Comparison of ENCODE assay signal across 8 cellular contexts in the genomic region with DNA sequence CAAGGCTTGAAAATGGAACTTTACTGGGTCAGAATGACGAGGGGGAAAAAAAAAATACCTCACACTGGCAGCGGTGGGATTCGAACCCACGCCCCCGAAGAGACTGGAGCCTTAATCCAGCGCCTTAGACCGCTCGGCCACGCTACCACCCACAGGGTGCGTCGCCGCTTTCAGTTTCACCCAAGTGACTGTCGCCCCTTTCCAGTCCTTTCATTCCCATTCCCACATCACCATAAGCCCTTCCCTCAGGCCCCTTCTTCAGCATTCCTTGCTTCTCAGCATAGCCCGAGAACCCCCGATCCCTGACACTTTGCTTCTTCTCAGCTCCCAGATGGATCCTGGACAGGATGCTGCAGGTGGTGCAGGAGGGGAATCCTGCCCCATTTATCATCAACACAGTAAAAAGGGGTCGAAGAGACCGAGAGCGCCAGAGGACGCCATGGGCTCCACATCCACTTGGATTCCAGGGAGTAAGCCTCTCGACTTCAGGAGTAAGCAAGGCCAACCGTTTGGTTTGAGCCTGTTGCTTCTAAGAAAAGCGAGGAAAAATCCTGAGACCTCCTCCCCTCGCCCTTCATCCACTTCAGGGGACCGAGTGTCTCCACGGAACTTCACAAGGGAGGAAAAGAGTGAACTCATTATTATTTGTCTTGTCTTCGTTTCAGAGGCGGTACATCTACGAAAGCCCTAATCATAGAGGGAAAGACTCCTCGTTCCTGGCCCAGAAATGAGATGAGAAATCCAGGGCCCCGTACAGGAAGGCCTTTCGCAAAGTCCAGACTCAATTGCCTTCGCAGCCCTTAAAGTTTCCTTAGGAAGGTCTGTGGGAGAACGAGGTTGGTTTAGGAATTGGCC. TPM values are rescaled to one million over a fixed set of nuclear protein-coding genes. Genes with fewer than 3 reads are reported as not detected.
DNase-seq lines count a peak whose midpoint lies in the region; FAIRE-seq and TF ChIP-seq lines count a peak whose summit lies in the region.

No MANE protein-coding gene starts in this region.

- H3K27ac ChIP-seq in MM.1S (ENCODE audit: low read length) (peak overlapping the region; percentile 3; the same call in 1 of the 2 replicates), astrocyte (ENCODE audit: low read depth, low read length) (peak overlapping the region; percentile 49), hepatocyte (peak overlapping the region; percentile 85), rectal smooth muscle tissue (ENCODE audit: low read depth, low read length) (peak overlapping the region; percentile 69)

- H3K9me2 ChIP-seq in MM.1S (replicated peaks; ENCODE audit: insufficient read depth, low read length): no peaks in the 10 kb centered on the region
- H3K9me2 ChIP-seq in hepatocyte (replicated peaks; ENCODE audit: insufficient read depth): no peaks in the 10 kb centered on the region

- H3K4me1 ChIP-seq in MM.1S (ENCODE audit: low read length) (peaks cover 14% of the 10 kb centered on the region; the same call in 1 of the 2 replicates), astrocyte (ENCODE audit: insufficient read depth, low read length) (peaks cover 6% of the 10 kb centered on the region), hepatocyte (ENCODE audit: insufficient read depth) (no peaks in the 10 kb centered on the region), rectal smooth muscle tissue (ENCODE audit: control insufficient read depth, insufficient read depth, low read length) (no peaks in the 10 kb centered on the region)

- 0 out of 2 replicates have a peak, but pooled peaks cover 21% of the 10 kb centered on the region for H3K27me3 ChIP-seq in MM.1S (replicated peaks; ENCODE audit: insufficient read depth, low read length)
- H3K27me3 ChIP-seq in astrocyte (ENCODE audit: insufficient read depth, low read length): no peaks in the 10 kb centered on the region
- no peaks in the 10 kb centered on the region for H3K27me3 ChIP-seq in hepatocyte
- H3K27me3 ChIP-seq in rectal smooth muscle tissue (ENCODE audit: control insufficient read depth, insufficient read depth, low read length): no peaks in the 10 kb centered on the region

- H3K9me3 ChIP-seq in MM.1S (replicated peaks; ENCODE audit: insufficient read depth, low read length): no peaks in the 10 kb centered on the region
- H3K9me3 ChIP-seq in astrocyte (ENCODE audit: insufficient read depth, low read depth, low read length): no peaks in the 10 kb centered on the region
- no peaks in the 10 kb centered on the region for H3K9me3 ChIP-seq in hepatocyte (ENCODE audit: low read depth)

- peaks cover 7% of the 10 kb centered on the region for H3K4me1 Mint-ChIP-seq in astrocyte (ENCODE audit: low read depth, unreplicated experiment)

- H3K36me3 Mint-ChIP-seq in astrocyte (ENCODE audit: low read depth, unreplicated experiment): no peaks in the 10 kb centered on the region

- peak overlapping the region; percentile 90 for H3K4me3 Mint-ChIP-seq in astrocyte (ENCODE audit: unreplicated experiment)

- H3K27me3 Mint-ChIP-seq in astrocyte (ENCODE audit: low read depth, unreplicated experiment): no peaks in the 10 kb centered on the region

- H3K9ac ChIP-seq in MM.1S (ENCODE audit: low read length) (peak overlapping the region; percentile 19; the same call in 1 of the 2 replicates), astrocyte (ENCODE audit: low read length) (peak overlapping the region; percentile 82), rectal smooth muscle tissue (ENCODE audit: low read length) (peak overlapping the region; percentile 28)

- H3K79me2 ChIP-seq in MM.1S (ENCODE audit: low read length): no peaks in the 10 kb centered on the region
- H3K79me2 ChIP-seq in astrocyte (ENCODE audit: insufficient read depth, low read length): no peaks in the 10 kb centered on the region
- no peaks in the 10 kb centered on the region for H3K79me2 ChIP-seq in hepatocyte

- WGBS in hepatocyte (ENCODE audit: low lambda C conversion rate, missing lambda C conversion rate): 9% methylated on average over 33 of the region's 33 CpGs

- FAIRE-seq in astrocyte (lab: Jason Lieb, UNC) (no peak), D721Med (lab: Jason Lieb, UNC) (no peak)

- H4K20me1 ChIP-seq in MM.1S (ENCODE audit: insufficient read depth, low read length): no peaks in the 10 kb centered on the region
- no peaks in the 10 kb centered on the region for H4K20me1 ChIP-seq in astrocyte (ENCODE audit: insufficient read depth, low read length)
- H4K20me1 ChIP-seq in hepatocyte (ENCODE audit: insufficient read depth, poor library complexity, severe bottlenecking): no peaks in the 10 kb centered on the region

- H3K36me3 ChIP-seq in MM.1S (replicated peaks; ENCODE audit: insufficient read depth, low read length) (no peaks in the 10 kb centered on the region), astrocyte (ENCODE audit: insufficient read depth, low read length) (no peaks in the 10 kb centered on the region), hepatocyte (replicated peaks; ENCODE audit: insufficient read depth, low read depth) (no peaks in the 10 kb centered on the region), rectal smooth muscle tissue (ENCODE audit: control insufficient read depth, insufficient read depth, low read length) (no peaks in the 10 kb centered on the region)

- H3K4me3 ChIP-seq in MM.1S (ENCODE audit: low read length) (peak overlapping the region; percentile 60), astrocyte (ENCODE audit: insufficient read depth, low read depth, low read length) (peak overlapping the region; percentile 79), hepatocyte (peak overlapping the region; percentile 44), rectal smooth muscle tissue (ENCODE audit: low read length) (peak overlapping the region; percentile 82)

- H2AFZ ChIP-seq in MM.1S (ENCODE audit: low read length) (peak overlapping the region; percentile 20), astrocyte (ENCODE audit: low read depth, low read length) (peak overlapping the region; percentile 89), hepatocyte (peak overlapping the region; percentile 67)

- H3K27ac Mint-ChIP-seq in astrocyte (ENCODE audit: unreplicated experiment): peak overlapping the region; percentile 96

- peak; percentile 55 for DNase-seq in DMS79 treated with DMSO at 0.1 percent for 48 hours (lab: John Stamatoyannopoulos, UW)
- peak; percentile 58 for DNase-seq in MM.1S
- DNase-seq in SW 1271 (lab: John Stamatoyannopoulos, UW): peak; percentile 22 to 73
- peak; percentile 47 for DNase-seq in astrocyte (ENCODE audit: low read depth)
- peak; percentile 84 for DNase-seq in hepatocyte (ENCODE audit: low spot score)
- no peak for DNase-seq in GM19240 (ENCODE audit: insufficient read length, low spot score)
- no peak for DNase-seq in D721Med (ENCODE audit: insufficient read length, low spot score)

- no peaks in the 10 kb centered on the region for H3K9me3 Mint-ChIP-seq in astrocyte (ENCODE audit: unreplicated experiment)

- TF ChIP-seq CTCF in MM.1S (IDR thresholded peaks at IDR 0.05; ENCODE audit: low read length): no peak
- no peak for TF ChIP-seq CTCF in astrocyte (IDR thresholded peaks at IDR 0.05; ENCODE audit: insufficient read depth, low read depth, low read length)
- no peak for TF ChIP-seq CTCF in hepatocyte (IDR thresholded peaks at IDR 0.05; ENCODE audit: poor library complexity)
- no peak for TF ChIP-seq CTCF in D721Med (IDR thresholded peaks at IDR 0.05; ENCODE audit: insufficient read depth, missing control alignments)

- peaks cover 14% of the 10 kb centered on the region; the same call in 1 of the 2 replicates for H3F3A ChIP-seq in MM.1S (ENCODE audit: insufficient read depth, low read length)

- H3K4me2 ChIP-seq in MM.1S (ENCODE audit: low read depth, low read length): peak overlapping the region; percentile 61
- peak overlapping the region; percentile 86 for H3K4me2 ChIP-seq in astrocyte (ENCODE audit: low read length)
- peak overlapping the region; percentile 80 for H3K4me2 ChIP-seq in hepatocyte

RNA-seq across cellular contexts. Expression of gene TRIM27, which starts 20.0 kb away (rescaled TPM):
- 50.8 and 54.5 TPM in 2 replicates for total RNA-seq in astrocyte
- total RNA-seq in hepatocyte: 60.8 and 62.7 TPM in 2 replicates
- polyA plus RNA-seq in hepatocyte: 50.3 and 57.0 TPM in 2 replicates

Comparison
In these comparisons a context has a peak if more than half of its experiments do, and no peak if none do; other contexts are left out.
1. DNase-seq: peak in DMS79 treated with DMSO at 0.1 percent for 48 hours (single experiment), MM.1S (single experiment), SW 1271 (2 of 2), astrocyte (single experiment) and hepatocyte (single experiment); none in GM19240 (single experiment) and D721Med (single experiment).
2. H2AFZ ChIP-seq: peak in every context shown above with its lines; median percentile 89 in astrocyte; 67 in hepatocyte; 20 in MM.1S.
3. H3K27ac ChIP-seq: peak in every context shown above with its lines; median percentile 85 in hepatocyte; 69 in rectal smooth muscle tissue; 49 in astrocyte; 3 in MM.1S.
4. H3K9ac ChIP-seq: peak in every context shown above with its lines; median percentile 82 in astrocyte; 28 in rectal smooth muscle tissue; 19 in MM.1S.
5. Peak in every context shown above with its lines, with median percentiles within 50 percentile points of each other: H3K4me2 ChIP-seq and H3K4me3 ChIP-seq.